In genomic region chr9:131736440-131736839, GRCh38 we compare ENCODE assay signal across 8 cellular contexts. TPM values are rescaled to one million over a fixed set of nuclear protein-coding genes. Genes with fewer than 3 reads are reported as not detected.
A peak's percentile ranks its signal among the peaks of the same experiment; 100 is the strongest.
DNase-seq lines count a peak whose midpoint lies in the region; ATAC-seq lines count a peak whose summit lies in the region.

No MANE protein-coding gene starts in this region.

- DNase-seq in activated CD8-positive, alpha-beta memory T cell treated with anti-CD3 and anti-CD28 coated beads, Interleukin-2, amount 10 ng/mL, durations not matched to agents 7 days and 5 days, result peak; percentile 50
- no peak for DNase-seq in activated CD8-positive, alpha-beta memory T cell treated with anti-CD3 and anti-CD28 coated beads, Interleukin-2, amount 50 U/mL, for 48 hours
- DNase-seq in T-cell (no peak), left lobe of liver (ENCODE audit: low spot score) (no peak), NOMO-1 treated with dmso at 0.1 percent for 144 hours (lab: John Stamatoyannopoulos, UW; ENCODE audit: unreplicated experiment) (no peak)
- DNase-seq in stimulated activated CD4-positive, alpha-beta T cell treated with anti-CD3 and anti-CD28 coated beads, Interleukin-4, amount 100 ng/mL, for 1 hour, result no peak

- peak overlapping the region; percentile 88 for H3K4me3 Mint-ChIP-seq in activated CD8-positive, alpha-beta memory T cell treated with anti-CD3 and anti-CD28 coated beads, Interleukin-2, amount 10 ng/mL, durations not matched to agents 7 days and 5 days
- peak overlapping the region; percentile 59 to 82 (median 70) for H3K4me3 Mint-ChIP-seq in T-cell
- peak overlapping the region; percentile 85 for H3K4me3 Mint-ChIP-seq in stimulated activated memory B cell treated with anti-CD40 and anti-IgM and Interleukin-4, amounts not matched to agents 10 μg/mL and 1 μg/mL and 100 μg/mL, for 72 hours

- no peaks in the 10 kb centered on the region for H3K9me3 Mint-ChIP-seq in activated CD8-positive, alpha-beta memory T cell treated with anti-CD3 and anti-CD28 coated beads, Interleukin-2, amount 10 ng/mL, durations not matched to agents 7 days and 5 days (ENCODE audit: low read depth)
- H3K9me3 Mint-ChIP-seq in T-cell, result no peaks in the 10 kb centered on the region
- H3K9me3 Mint-ChIP-seq in stimulated activated memory B cell treated with anti-CD40 and anti-IgM and Interleukin-4, amounts not matched to agents 10 μg/mL and 1 μg/mL and 100 μg/mL, for 72 hours, result no peaks in the 10 kb centered on the region

- no peak overlapping the region for H3K4me3 ChIP-seq in esophagus (ENCODE audit: low read depth in 1 of 2, low read length in 2 of 2)

- 43 to 53% methylated on average over 4 of the region's 4 CpGs for WGBS in esophagus, 2 donors

- no peaks in the 10 kb centered on the region for H3K9me3 ChIP-seq in esophagus (ENCODE audit: control insufficient read depth in 2 of 2, insufficient read depth in 1 of 2, low read depth in 1 of 2, low read length in 1 of 2)

- H3K4me1 Mint-ChIP-seq in activated CD8-positive, alpha-beta memory T cell treated with anti-CD3 and anti-CD28 coated beads, Interleukin-2, amount 10 ng/mL, durations not matched to agents 7 days and 5 days, result peaks cover 63% of the 10 kb centered on the region
- peaks cover 70 to 77% (median 75%) of the 10 kb centered on the region in 3 donors for H3K4me1 Mint-ChIP-seq in T-cell
- H3K4me1 Mint-ChIP-seq in stimulated activated memory B cell treated with anti-CD40 and anti-IgM and Interleukin-4, amounts not matched to agents 10 μg/mL and 1 μg/mL and 100 μg/mL, for 72 hours, result peaks cover 74% of the 10 kb centered on the region

- no peak for ATAC-seq in activated CD8-positive, alpha-beta memory T cell treated with anti-CD3 and anti-CD28 coated beads, Interleukin-2, amount 10 ng/mL, durations not matched to agents 7 days and 5 days
- ATAC-seq in T-cell (replicated peaks in 1 of 4), result no peak
- no peak for ATAC-seq in stimulated activated memory B cell treated with anti-CD40 and anti-IgM and Interleukin-4, amounts not matched to agents 10 μg/mL and 1 μg/mL and 100 μg/mL, for 72 hours
- no peak for ATAC-seq in left lobe of liver

- H3K27me3 ChIP-seq in esophagus (ENCODE audit: control insufficient read depth in 1 of 2, insufficient read depth in 2 of 2, low read length in 2 of 2), result no peaks in the 10 kb centered on the region

- POLR2A ChIA-PET in T-cell (lab: Charles Lee), result no interaction called here

- no peaks in the 10 kb centered on the region for H3K36me3 ChIP-seq in esophagus (ENCODE audit: control insufficient read depth in 2 of 2, insufficient read depth in 2 of 2, low read length in 1 of 2)

- peak overlapping the region; percentile 26 to 29 for H3K27ac ChIP-seq in esophagus (ENCODE audit: low read depth in 2 of 2, low read length in 1 of 2)

- peaks cover 22% of the 10 kb centered on the region for H3K36me3 Mint-ChIP-seq in activated CD8-positive, alpha-beta memory T cell treated with anti-CD3 and anti-CD28 coated beads, Interleukin-2, amount 10 ng/mL, durations not matched to agents 7 days and 5 days
- peaks cover 18% of the 10 kb centered on the region for H3K36me3 Mint-ChIP-seq in T-cell
- H3K36me3 Mint-ChIP-seq in stimulated activated memory B cell treated with anti-CD40 and anti-IgM and Interleukin-4, amounts not matched to agents 10 μg/mL and 1 μg/mL and 100 μg/mL, for 72 hours, result peaks cover 32% of the 10 kb centered on the region

- H3K27me3 Mint-ChIP-seq in activated CD8-positive, alpha-beta memory T cell treated with anti-CD3 and anti-CD28 coated beads, Interleukin-2, amount 10 ng/mL, durations not matched to agents 7 days and 5 days, result no peaks in the 10 kb centered on the region
- H3K27me3 Mint-ChIP-seq in T-cell, result no peaks in the 10 kb centered on the region
- no peaks in the 10 kb centered on the region for H3K27me3 Mint-ChIP-seq in stimulated activated memory B cell treated with anti-CD40 and anti-IgM and Interleukin-4, amounts not matched to agents 10 μg/mL and 1 μg/mL and 100 μg/mL, for 72 hours

- peak overlapping the region; percentile 96 for H3K27ac Mint-ChIP-seq in activated CD8-positive, alpha-beta memory T cell treated with anti-CD3 and anti-CD28 coated beads, Interleukin-2, amount 10 ng/mL, durations not matched to agents 7 days and 5 days
- H3K27ac Mint-ChIP-seq in T-cell, result peak overlapping the region; percentile 88 to 94
- H3K27ac Mint-ChIP-seq in stimulated activated memory B cell treated with anti-CD40 and anti-IgM and Interleukin-4, amounts not matched to agents 10 μg/mL and 1 μg/mL and 100 μg/mL, for 72 hours, result peak overlapping the region; percentile 87

- CTCF ChIA-PET in activated CD8-positive, alpha-beta memory T cell treated with anti-CD3 and anti-CD28 coated beads, Interleukin-2, amount 10 ng/mL, durations not matched to agents 7 days and 5 days (lab: Charles Lee), result interaction anchor here (1.1 to 14.7 kb wide), 9 partner anchors 9 to 146 kb away, joined by 3 to 208 read pairs (median 15); no protein-coding TSS in a partner anchor
- CTCF ChIA-PET in T-cell (lab: Charles Lee), result interaction anchor here in 1 of 2 donors (2.1 kb wide), 1 partner anchor 9 kb away, joined by 7 read pairs; no protein-coding TSS in a partner anchor

- H3K4me1 ChIP-seq in esophagus (ENCODE audit: control insufficient read depth in 2 of 2, insufficient read depth in 2 of 2, low read length in 1 of 2), result peaks cover 6 to 21% of the 10 kb centered on the region in 2 donors

RNA-seq across cellular contexts. Expression of gene RAPGEF1, which starts 3.4 kb away (rescaled TPM):
- total RNA-seq in activated CD8-positive, alpha-beta memory T cell treated with anti-CD3 and anti-CD28 coated beads, Interleukin-2, amount 10 ng/mL, durations not matched to agents 7 days and 5 days, result 100 to 1,000 TPM; 187 to 215 TPM
- 100 to 1,000 TPM in 4 of 5 donors, 10 to 100 TPM in 1; 97.9 to 167 (median 139) TPM for total RNA-seq in T-cell
- 10 to 100 TPM in 1 of 2 donors, 1 to 10 TPM in 1; 9.0 to 11.0 TPM for polyA plus RNA-seq in esophagus
- total RNA-seq in left lobe of liver, result 36.9 TPM
